Comparison of ENCODE assay signal across 1 cellular context in the genomic region with DNA sequence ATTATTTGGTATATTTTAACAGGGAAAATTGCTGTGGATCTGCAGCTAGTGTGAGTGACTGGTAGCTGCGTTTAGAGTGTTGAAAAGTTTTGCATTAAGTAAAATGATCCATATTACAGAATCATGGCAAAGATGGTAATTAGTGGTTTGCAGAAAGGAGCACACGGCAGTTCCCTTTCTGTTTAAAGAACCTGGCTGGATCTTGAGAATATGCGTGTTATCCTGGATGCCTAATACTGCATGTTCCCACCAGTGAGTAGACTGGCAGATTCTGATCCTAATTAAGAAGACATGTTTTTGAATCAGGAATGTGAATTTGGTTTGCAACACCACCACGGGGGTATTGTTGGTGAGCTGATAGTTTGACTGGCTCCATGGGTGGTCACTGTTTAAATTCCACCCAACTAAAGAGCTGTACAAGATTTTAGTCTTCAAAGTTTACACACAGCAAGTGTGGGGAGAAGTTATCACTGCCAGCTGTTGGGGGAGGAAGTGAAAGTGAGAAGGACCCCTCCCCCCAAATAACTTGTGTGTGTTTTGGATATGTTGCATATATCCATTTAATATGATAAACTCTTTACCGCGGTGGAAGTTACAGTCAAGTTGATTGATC.
TF ChIP-seq lines count a peak whose summit lies in the region.

No MANE protein-coding gene starts in this region.

TF ChIP-seq in A549, 52 proteins besides CTCF, POLR2A, EP300 and RAD21:
- TF ChIP-seq RARB (CRISPR knock-in tag; IDR thresholded peaks at IDR 0.05) (no peak), TFCP2L1 (CRISPR knock-in tag; IDR thresholded peaks at IDR 0.05) (no peak), HDAC2 (IDR thresholded peaks at IDR 0.05) (no peak), POLR2AphosphoS2 (conservative IDR thresholded peaks at IDR 0.05; ENCODE audit: low read length) (no peak), HOXB5 (CRISPR knock-in tag; IDR thresholded peaks at IDR 0.05) (no peak), EHF (CRISPR knock-in tag; IDR thresholded peaks at IDR 0.05) (no peak), FOSB (CRISPR knock-in tag; IDR thresholded peaks at IDR 0.05) (no peak), KDM5A (IDR thresholded peaks at IDR 0.05) (no peak), NPAS2 (CRISPR knock-in tag; IDR thresholded peaks at IDR 0.05; ENCODE audit: borderline replicate concordance) (no peak), ZSCAN20 (CRISPR knock-in tag; IDR thresholded peaks at IDR 0.05) (no peak), JUN (IDR thresholded peaks at IDR 0.05) (no peak), EHMT2 (IDR thresholded peaks at IDR 0.05; ENCODE audit: low read depth) (no peak), FOXS1 (CRISPR knock-in tag; IDR thresholded peaks at IDR 0.05) (no peak), CHD2 (IDR thresholded peaks at IDR 0.05; ENCODE audit: low read length, partially characterized antibody) (no peak), HOXA7 (CRISPR knock-in tag; IDR thresholded peaks at IDR 0.05) (no peak)
- TF ChIP-seq, protein P1, sequence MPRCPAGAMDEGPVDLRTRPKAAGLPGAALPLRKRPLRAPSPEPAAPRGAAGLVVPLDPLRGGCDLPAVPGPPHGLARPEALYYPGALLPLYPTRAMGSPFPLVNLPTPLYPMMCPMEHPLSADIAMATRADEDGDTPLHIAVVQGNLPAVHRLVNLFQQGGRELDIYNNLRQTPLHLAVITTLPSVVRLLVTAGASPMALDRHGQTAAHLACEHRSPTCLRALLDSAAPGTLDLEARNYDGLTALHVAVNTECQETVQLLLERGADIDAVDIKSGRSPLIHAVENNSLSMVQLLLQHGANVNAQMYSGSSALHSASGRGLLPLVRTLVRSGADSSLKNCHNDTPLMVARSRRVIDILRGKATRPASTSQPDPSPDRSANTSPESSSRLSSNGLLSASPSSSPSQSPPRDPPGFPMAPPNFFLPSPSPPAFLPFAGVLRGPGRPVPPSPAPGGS (IDR thresholded peaks at IDR 0.05): no peak
- TF ChIP-seq, protein P2, sequence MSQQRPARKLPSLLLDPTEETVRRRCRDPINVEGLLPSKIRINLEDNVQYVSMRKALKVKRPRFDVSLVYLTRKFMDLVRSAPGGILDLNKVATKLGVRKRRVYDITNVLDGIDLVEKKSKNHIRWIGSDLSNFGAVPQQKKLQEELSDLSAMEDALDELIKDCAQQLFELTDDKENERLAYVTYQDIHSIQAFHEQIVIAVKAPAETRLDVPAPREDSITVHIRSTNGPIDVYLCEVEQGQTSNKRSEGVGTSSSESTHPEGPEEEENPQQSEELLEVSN (IDR thresholded peaks at IDR 0.05; ENCODE audit: borderline replicate concordance, low read depth): no peak
- TF ChIP-seq, protein P3, sequence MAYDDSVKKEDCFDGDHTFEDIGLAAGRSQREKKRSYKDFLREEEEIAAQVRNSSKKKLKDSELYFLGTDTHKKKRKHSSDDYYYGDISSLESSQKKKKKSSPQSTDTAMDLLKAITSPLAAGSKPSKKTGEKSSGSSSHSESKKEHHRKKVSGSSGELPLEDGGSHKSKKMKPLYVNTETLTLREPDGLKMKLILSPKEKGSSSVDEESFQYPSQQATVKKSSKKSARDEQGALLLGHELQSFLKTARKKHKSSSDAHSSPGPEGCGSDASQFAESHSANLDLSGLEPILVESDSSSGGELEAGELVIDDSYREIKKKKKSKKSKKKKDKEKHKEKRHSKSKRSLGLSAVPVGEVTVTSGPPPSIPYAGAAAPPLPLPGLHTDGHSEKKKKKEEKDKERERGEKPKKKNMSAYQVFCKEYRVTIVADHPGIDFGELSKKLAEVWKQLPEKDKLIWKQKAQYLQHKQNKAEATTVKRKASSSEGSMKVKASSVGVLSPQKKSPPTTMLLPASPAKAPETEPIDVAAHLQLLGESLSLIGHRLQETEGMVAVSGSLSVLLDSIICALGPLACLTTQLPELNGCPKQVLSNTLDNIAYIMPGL (CRISPR knock-in tag; IDR thresholded peaks at IDR 0.05; ENCODE audit: borderline replicate concordance): no peak
- TF ChIP-seq, protein P4, sequence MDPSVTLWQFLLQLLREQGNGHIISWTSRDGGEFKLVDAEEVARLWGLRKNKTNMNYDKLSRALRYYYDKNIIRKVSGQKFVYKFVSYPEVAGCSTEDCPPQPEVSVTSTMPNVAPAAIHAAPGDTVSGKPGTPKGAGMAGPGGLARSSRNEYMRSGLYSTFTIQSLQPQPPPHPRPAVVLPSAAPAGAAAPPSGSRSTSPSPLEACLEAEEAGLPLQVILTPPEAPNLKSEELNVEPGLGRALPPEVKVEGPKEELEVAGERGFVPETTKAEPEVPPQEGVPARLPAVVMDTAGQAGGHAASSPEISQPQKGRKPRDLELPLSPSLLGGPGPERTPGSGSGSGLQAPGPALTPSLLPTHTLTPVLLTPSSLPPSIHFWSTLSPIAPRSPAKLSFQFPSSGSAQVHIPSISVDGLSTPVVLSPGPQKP (IDR thresholded peaks at IDR 0.05; ENCODE audit: low read depth, low read length): no peak
- TF ChIP-seq, protein P5, sequence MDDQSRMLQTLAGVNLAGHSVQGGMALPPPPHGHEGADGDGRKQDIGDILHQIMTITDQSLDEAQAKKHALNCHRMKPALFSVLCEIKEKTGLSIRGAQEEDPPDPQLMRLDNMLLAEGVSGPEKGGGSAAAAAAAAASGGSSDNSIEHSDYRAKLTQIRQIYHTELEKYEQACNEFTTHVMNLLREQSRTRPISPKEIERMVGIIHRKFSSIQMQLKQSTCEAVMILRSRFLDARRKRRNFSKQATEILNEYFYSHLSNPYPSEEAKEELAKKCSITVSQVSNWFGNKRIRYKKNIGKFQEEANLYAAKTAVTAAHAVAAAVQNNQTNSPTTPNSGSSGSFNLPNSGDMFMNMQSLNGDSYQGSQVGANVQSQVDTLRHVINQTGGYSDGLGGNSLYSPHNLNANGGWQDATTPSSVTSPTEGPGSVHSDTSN (IDR thresholded peaks at IDR 0.05): no peak
TF ChIP-seq in A549: peak in this region for 0.
